In the genomic region with DNA sequence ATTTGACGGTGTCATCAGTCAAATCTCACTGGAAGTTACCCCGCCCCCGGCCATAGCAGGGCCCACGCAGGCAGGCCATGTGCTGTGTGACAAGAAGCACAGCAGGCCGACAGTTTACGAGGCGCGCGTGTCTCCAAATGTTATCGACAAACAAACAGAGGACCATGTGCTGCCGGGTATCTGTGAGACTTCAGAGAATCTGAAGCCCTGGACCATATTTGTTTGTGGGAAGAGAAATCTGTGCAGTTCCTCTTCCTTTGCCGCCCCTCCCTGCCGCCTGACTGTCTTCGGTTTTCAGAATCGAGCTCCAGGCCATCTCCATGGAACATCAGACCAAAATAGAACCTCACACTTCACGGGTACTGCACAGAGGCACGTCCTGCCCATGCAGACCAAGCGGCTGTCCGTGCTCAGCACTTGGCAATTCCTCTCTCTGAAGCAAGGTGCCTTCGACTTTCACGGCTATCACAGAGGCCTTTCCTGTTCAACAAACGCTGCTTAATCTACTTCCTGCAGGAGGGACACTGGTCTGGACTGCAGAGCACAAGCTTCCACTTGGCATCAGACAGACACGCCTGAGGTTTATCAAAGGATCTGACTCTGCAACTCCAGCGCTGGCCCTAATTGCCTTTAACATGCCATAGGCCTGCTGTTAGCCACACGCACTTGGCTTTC, we compare ENCODE assay signal across 9 cellular contexts.
DNase-seq lines count a peak whose midpoint lies in the region; ATAC-seq and TF ChIP-seq lines count a peak whose summit lies in the region.
"Had no signal": no experiment of that assay in that cellular context is flagged by ENCODE, and none has a peak within 500 bp of the region (broad histone marks: within the 10 kb centered on the region; RNA-seq: fewer than 3 reads in every experiment).

No MANE protein-coding gene starts in this region.

- BruUV-seq in Panc1 (replicated peaks; lab: Mats Ljungman, UMichigan), result no TSS peak

- H3K4me3 Mint-ChIP-seq in activated naive CD4-positive, alpha-beta T cell treated with anti-CD3 and anti-CD28 coated beads for 36 hours, result peak overlapping the region; percentile 75

- no peaks in the 10 kb centered on the region for H3K9me3 ChIP-seq in Panc1 (ENCODE audit: control insufficient read depth, insufficient read depth, low read depth, low read length)
- no peaks in the 10 kb centered on the region for H3K9me3 ChIP-seq in left lung

- TF ChIP-seq CTCF in Panc1 (IDR thresholded peaks at IDR 0.05), result no peak
- no peak for TF ChIP-seq CTCF in left lung (IDR thresholded peaks at IDR 0.05)

- no peaks in the 10 kb centered on the region for H3K4me1 ChIP-seq in Panc1 (ENCODE audit: control insufficient read depth, insufficient read depth, low read length)
- H3K4me1 ChIP-seq in left lung, result peaks cover 4 to 50% of the 10 kb centered on the region in 2 donors

- CTCF ChIA-PET in Panc1 (lab: Charles Lee), result no interaction called here
- CTCF ChIA-PET in activated naive CD4-positive, alpha-beta T cell treated with anti-CD3 and anti-CD28 coated beads for 36 hours (lab: Charles Lee), result interaction anchor here (0.7 to 2.3 kb wide), 11 partner anchors 8 to 430 kb away, joined by 3 to 9 read pairs (median 4); no protein-coding TSS in a partner anchor

- H3K4me1 Mint-ChIP-seq in activated naive CD4-positive, alpha-beta T cell treated with anti-CD3 and anti-CD28 coated beads for 36 hours (ENCODE audit: low read depth), result peaks cover 88% of the 10 kb centered on the region

- DNase-seq in Panc1 (ENCODE audit: low read depth, low spot score) (no peak), left lung (peak in 1 of 2 donors; percentile 37), NCI-H2227 treated with DMSO at 0.1 percent for 48 hours (lab: John Stamatoyannopoulos, UW) (no peak), activated gamma-delta T cell (lab: John Stamatoyannopoulos, UW) (no peak)
- peak; percentile 77 for DNase-seq in activated naive CD4-positive, alpha-beta T cell treated with anti-CD3 and anti-CD28 coated beads for 36 hours
- peak in 2 of 3 experiments; percentile 65 for DNase-seq in stimulated activated CD4-positive, alpha-beta T cell treated with anti-CD3 and anti-CD28 coated beads, TNF-alpha, amount 100 ng/mL, for 4 hours (ENCODE audit: low read depth in 3 of 3)
- DNase-seq: retina had no signal

- H3K9me3 Mint-ChIP-seq in activated naive CD4-positive, alpha-beta T cell treated with anti-CD3 and anti-CD28 coated beads for 36 hours, result no peaks in the 10 kb centered on the region

- no peaks in the 10 kb centered on the region for H3K27me3 ChIP-seq in Panc1 (ENCODE audit: control insufficient read depth, insufficient read depth, low read length)
- no peaks in the 10 kb centered on the region for H3K27me3 ChIP-seq in left lung

- POLR2A ChIA-PET in Panc1 (lab: Charles Lee), result no interaction called here

- ATAC-seq in Panc1, result 0 out of 2 replicates have a peak, but pooled peaks have one; percentile 26
- peak; percentile 74 for ATAC-seq in left lung
- ATAC-seq in HG03039 (IDR thresholded peaks at IDR 0.05; ENCODE audit: unreplicated experiment), result no peak
- no peak for ATAC-seq in HG02938 (IDR thresholded peaks at IDR 0.05; ENCODE audit: unreplicated experiment)

- peak overlapping the region; percentile 82 for H3K27ac Mint-ChIP-seq in activated naive CD4-positive, alpha-beta T cell treated with anti-CD3 and anti-CD28 coated beads for 36 hours

- H3K36me3 ChIP-seq in Panc1 (ENCODE audit: control insufficient read depth, insufficient read depth, low read length), result no peaks in the 10 kb centered on the region
- no peaks in the 10 kb centered on the region for H3K36me3 ChIP-seq in left lung

- H3K27ac ChIP-seq in Panc1 (ENCODE audit: low read length) (no peak overlapping the region), left lung (peak overlapping the region; percentile 17 to 65)

- H3K4me3 ChIP-seq in Panc1 (ENCODE audit: low read depth in 2 of 2, low read length in 2 of 2) (no peak overlapping the region), left lung (no peak overlapping the region)

- intact Hi-C loops in Panc1 (cut with micrococcal nuclease; ENCODE audit: unreplicated experiment), result no loop called here
- intact Hi-C loops in activated naive CD4-positive, alpha-beta T cell treated with anti-CD3 and anti-CD28 coated beads for 36 hours (cut with micrococcal nuclease), result loop anchor here (1.0 kb wide), 1 partner anchor 8 kb away; no protein-coding TSS in a partner anchor
- intact Hi-C loops in left lung (cut with DNase I), result no loop called here

- no peaks in the 10 kb centered on the region for H3K27me3 Mint-ChIP-seq in activated naive CD4-positive, alpha-beta T cell treated with anti-CD3 and anti-CD28 coated beads for 36 hours (ENCODE audit: low read depth)

- peaks cover 37% of the 10 kb centered on the region for H3K36me3 Mint-ChIP-seq in activated naive CD4-positive, alpha-beta T cell treated with anti-CD3 and anti-CD28 coated beads for 36 hours (ENCODE audit: low read depth)

- in situ Hi-C loops in Panc1 (cut with HindIII; ENCODE audit: low pct_unique_long_range_greater_than_20kb, low sequenced_read_pairs), result no loop called here

Comparison
In these comparisons a context has a peak if more than half of its experiments do, and no peak if none do; other contexts are left out.
1. ATAC-seq: peak in Panc1 (single experiment) and left lung (single experiment); none in HG03039 (single experiment) and HG02938 (single experiment).
2. DNase-seq: peak in activated naive CD4-positive, alpha-beta T cell treated with anti-CD3 and anti-CD28 coated beads for 36 hours (single experiment) and stimulated activated CD4-positive, alpha-beta T cell treated with anti-CD3 and anti-CD28 coated beads, TNF-alpha, amount 100 ng/mL, for 4 hours (2 of 3); none in Panc1 (single experiment), NCI-H2227 treated with DMSO at 0.1 percent for 48 hours (single experiment) and activated gamma-delta T cell (single experiment).